In the genomic region with DNA sequence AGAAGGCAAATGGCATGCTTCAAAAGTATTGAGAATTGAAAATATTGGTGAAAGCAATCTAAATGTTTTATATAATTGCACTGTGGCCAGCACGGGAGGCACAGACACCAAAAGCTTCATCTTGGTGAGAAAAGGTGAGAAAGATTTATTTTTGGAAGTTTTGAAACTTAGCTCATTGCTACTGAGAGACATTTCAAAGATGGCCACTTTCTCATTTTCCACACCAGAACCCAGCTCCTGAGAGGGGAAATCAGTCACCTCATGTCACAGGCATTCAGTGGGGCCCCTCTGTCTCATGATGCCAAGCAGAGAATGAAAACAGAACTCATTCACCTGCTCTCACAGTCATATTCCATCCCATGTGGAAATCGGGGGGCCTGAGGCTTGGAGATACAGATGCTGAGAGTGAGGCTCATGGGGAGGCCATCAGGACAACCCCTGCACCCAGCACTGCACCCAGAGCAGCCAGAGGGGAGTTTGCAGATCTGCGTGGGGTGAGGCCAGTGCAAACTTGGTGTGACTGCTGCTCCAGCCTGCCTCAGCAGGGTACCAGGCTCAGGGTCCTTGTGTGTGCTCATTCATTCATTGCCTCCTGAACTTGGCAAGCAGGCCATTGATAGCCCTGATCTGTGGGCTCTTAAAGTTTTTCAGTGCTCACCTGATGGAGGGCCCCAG, we compare ENCODE assay signal across 16 cellular contexts. TPM values are rescaled to one million over a fixed set of nuclear protein-coding genes. Genes with fewer than 3 reads are reported as not detected.
"Had no signal": no experiment of that assay in that cellular context is flagged by ENCODE, and none has a peak within 500 bp of the region (broad histone marks: within the 10 kb centered on the region; RNA-seq: fewer than 3 reads in every experiment).

No MANE protein-coding gene starts in this region.

- H3K36me3 Mint-ChIP-seq: neural progenitor cell had no signal

- H2AFZ ChIP-seq: neural progenitor cell had no signal

- ATAC-seq: pancreas had no signal

- H3K4me1 ChIP-seq: esophagus squamous epithelium, neural progenitor cell, pancreas, right lobe of liver had no signal

- H3K27me3 ChIP-seq: cardiac muscle cell, esophagus squamous epithelium, neural progenitor cell, pancreas, right lobe of liver had no signal

- H3K4me2 ChIP-seq: neural progenitor cell had no signal

- H3K9ac ChIP-seq: neural progenitor cell had no signal

- H3K27ac ChIP-seq: cardiac muscle cell, esophagus squamous epithelium, neural progenitor cell, pancreas, right lobe of liver had no signal

- DNase-seq: activated CD4-positive, alpha-beta T cell treated with anti-CD3 and anti-CD28 coated beads, Interleukin-2, amount 50 U/mL, for 4 hours; activated naive CD4-positive, alpha-beta T cell; activated naive CD8-positive, alpha-beta T cell treated with anti-CD3 and anti-CD28 coated beads, Interleukin-2, amount 10 ng/mL, durations not matched to agents 7 days and 5 days; amygdala; dermis blood vessel endothelial cell; effector memory CD4-positive, alpha-beta T cell; esophagus squamous epithelium; pancreas; right lobe of liver; small intestine; stimulated activated CD4-positive, alpha-beta T cell treated with anti-CD3 and anti-CD28 coated beads, Interleukin-15, amount 100 ng/mL, for 24 hours; stimulated activated CD4-positive, alpha-beta T cell treated with anti-CD3 and anti-CD28 coated beads, Interleukin-4, amount 100 ng/mL, for 1 hour had no signal

- H3K36me3 ChIP-seq: cardiac muscle cell, esophagus squamous epithelium, neural progenitor cell, pancreas, right lobe of liver had no signal

- H3K4me3 ChIP-seq: cardiac muscle cell, esophagus squamous epithelium, neural progenitor cell, pancreas, right lobe of liver had no signal

- H3K27ac Mint-ChIP-seq: memory B cell, neural progenitor cell had no signal

- H3K4me3 Mint-ChIP-seq: activated naive CD8-positive, alpha-beta T cell treated with anti-CD3 and anti-CD28 coated beads, Interleukin-2, amount 10 ng/mL, durations not matched to agents 7 days and 5 days; memory B cell; neural progenitor cell had no signal

- H3K27me3 Mint-ChIP-seq: activated naive CD8-positive, alpha-beta T cell treated with anti-CD3 and anti-CD28 coated beads, Interleukin-2, amount 10 ng/mL, durations not matched to agents 7 days and 5 days; memory B cell had no signal

- H3K4me1 Mint-ChIP-seq: neural progenitor cell had no signal

RNA-seq across cellular contexts. Expression of gene IL18RAP, which starts 36.0 kb away (rescaled TPM):
- total RNA-seq: dermis blood vessel endothelial cell, endothelial cell of umbilical vein had no signal
